15 cellular contexts compared by ENCODE assay signal in genomic region chr5:171648279-171648774, GRCh38.
DNase-seq lines count a peak whose midpoint lies in the region; ATAC-seq and TF ChIP-seq lines count a peak whose summit lies in the region.
"Had no signal": no experiment of that assay in that cellular context is flagged by ENCODE, and none has a peak within 500 bp of the region (broad histone marks: within the 10 kb centered on the region; RNA-seq: fewer than 3 reads in every experiment).

No MANE protein-coding gene starts in this region.

- CTCF ChIA-PET in HEK293 (lab: Yijun Ruan, JAX) = interaction anchor here (0.7 to 2.0 kb wide), 3 partner anchors 8 to 255 kb away, joined by 3 to 5 read pairs (median 3); no protein-coding TSS in a partner anchor

- ATAC-seq in HG02870 (IDR thresholded peaks at IDR 0.05; ENCODE audit: unreplicated experiment) = no peak
- no peak for ATAC-seq in activated T-helper 17 cell treated with anti-CD3 and anti-CD28 coated beads, Interleukin-2, amount 50 U/mL, for 72 hours (replicated peaks)
- ATAC-seq: CD8-positive, alpha-beta T cell had no signal

- H3K27ac Mint-ChIP-seq in activated T-helper 17 cell treated with anti-CD3 and anti-CD28 coated beads, Interleukin-2, amount 50 U/mL, for 72 hours = no peak overlapping the region
- H3K27ac Mint-ChIP-seq: B cell; CD14-positive monocyte; CD8-positive, alpha-beta T cell had no signal

- H3K4me1 Mint-ChIP-seq in activated T-helper 17 cell treated with anti-CD3 and anti-CD28 coated beads, Interleukin-2, amount 50 U/mL, for 72 hours = no peaks in the 10 kb centered on the region
- H3K4me1 Mint-ChIP-seq: B cell had no signal

- H3K9me3 ChIP-seq in HEK293 (ENCODE audit: control insufficient read depth, insufficient read depth, low read depth, low read length) = no peaks in the 10 kb centered on the region
- H3K9me3 ChIP-seq in SK-N-MC (ENCODE audit: low read depth, low read length) = no peaks in the 10 kb centered on the region

- no peaks in the 10 kb centered on the region for H3K36me3 Mint-ChIP-seq in activated T-helper 17 cell treated with anti-CD3 and anti-CD28 coated beads, Interleukin-2, amount 50 U/mL, for 72 hours (ENCODE audit: low read depth)
- H3K36me3 Mint-ChIP-seq: CD14-positive monocyte; CD8-positive, alpha-beta T cell had no signal

- DNase-seq in SK-N-MC (ENCODE audit: low read depth, low spot score) (no peak), choroid plexus epithelial cell (ENCODE audit: low read depth) (peak; percentile 28), GM03348 (ENCODE audit: low spot score) (no peak), GM19240 (ENCODE audit: insufficient read length, low spot score) (no peak)
- DNase-seq: CD8-positive, alpha-beta T cell; COR-L47; DMS153; DMS79 treated with DMSO at 0.1 percent for 48 hours; GDM1; GM23248 had no signal

- POLR2A ChIA-PET in HEK293 (lab: Yijun Ruan, JAX) = interaction anchor here (1.6 kb wide), 1 partner anchor 358 kb away, joined by 3 read pairs; the partner anchor contains the start of gene FBXW11

- H3K27me3 Mint-ChIP-seq in activated T-helper 17 cell treated with anti-CD3 and anti-CD28 coated beads, Interleukin-2, amount 50 U/mL, for 72 hours = peaks cover 24% of the 10 kb centered on the region

- H3K4me3 ChIP-seq in HEK293 (ENCODE audit: low read depth, low read length) (no peak overlapping the region), SK-N-MC (peak overlapping the region; percentile 49), choroid plexus epithelial cell (ENCODE audit: low read depth, low read length) (no peak overlapping the region)
- H3K4me3 ChIP-seq: GM23248 had no signal

- no peak for TF ChIP-seq CTCF in HEK293 (tag by site-specific recombination; IDR thresholded peaks at IDR 0.05)
- TF ChIP-seq CTCF in choroid plexus epithelial cell (conservative IDR thresholded peaks at IDR 0.05; ENCODE audit: low read depth, low read length) = no peak

- H3K4me1 ChIP-seq in HEK293 (ENCODE audit: control insufficient read depth, insufficient read depth, low read length) = no peaks in the 10 kb centered on the region

- no peak overlapping the region for H3K4me3 Mint-ChIP-seq in activated T-helper 17 cell treated with anti-CD3 and anti-CD28 coated beads, Interleukin-2, amount 50 U/mL, for 72 hours
- H3K4me3 Mint-ChIP-seq: B cell; CD14-positive monocyte; CD8-positive, alpha-beta T cell had no signal

- H3K36me3 ChIP-seq in HEK293 (ENCODE audit: control insufficient read depth in 2 of 2, insufficient read depth in 1 of 2, low read length in 2 of 2) (no peaks in the 10 kb centered on the region), SK-N-MC (ENCODE audit: insufficient read depth, low read length) (no peaks in the 10 kb centered on the region)

- H3K27ac ChIP-seq in HEK293 (ENCODE audit: extremely low read depth, low read depth, low read length) (no peak overlapping the region), SK-N-MC (peak overlapping the region; percentile 85)
- H3K27ac ChIP-seq: GM23248 had no signal

- no peaks in the 10 kb centered on the region for H3K9me3 Mint-ChIP-seq in activated T-helper 17 cell treated with anti-CD3 and anti-CD28 coated beads, Interleukin-2, amount 50 U/mL, for 72 hours
- H3K9me3 Mint-ChIP-seq: CD14-positive monocyte; CD8-positive, alpha-beta T cell had no signal

- no peak overlapping the region for H3K9ac ChIP-seq in SK-N-MC (ENCODE audit: insufficient read length)
- H3K9ac ChIP-seq: GM23248 had no signal

TF ChIP-seq in HEK293, 187 proteins besides CTCF, POLR2A, EP300 and RAD21:
- TF ChIP-seq ZIC2 (tag by site-specific recombination; IDR thresholded peaks at IDR 0.05) (peak; percentile 81), ZNF610 (tag by site-specific recombination; IDR thresholded peaks at IDR 0.05; ENCODE audit: borderline replicate concordance) (no peak)
